Comparison of ENCODE assay signal across 9 cellular contexts in genomic region chr18:34729264-34729663, GRCh38. TPM values are rescaled to one million over a fixed set of nuclear protein-coding genes. Genes with fewer than 3 reads are reported as not detected.
DNase-seq lines count a peak whose midpoint lies in the region; ATAC-seq and TF ChIP-seq lines count a peak whose summit lies in the region.
"Had no signal": no experiment of that assay in that cellular context is flagged by ENCODE, and none has a peak within 500 bp of the region (broad histone marks: within the 10 kb centered on the region; RNA-seq: fewer than 3 reads in every experiment).

No MANE protein-coding gene starts in this region.

- H3K4me3 Mint-ChIP-seq in activated CD4-positive, alpha-beta T cell treated with anti-CD3 and anti-CD28 coated beads, Interleukin-2, amount 10 ng/mL, durations not matched to agents 24 days and 14 days, result no peak overlapping the region
- H3K4me3 Mint-ChIP-seq: activated T-cell treated with anti-CD3 and anti-CD28 coated beads, Interleukin-2, amount 50 U/mL, for 4 hours had no signal

- intact Hi-C loops in activated CD4-positive, alpha-beta T cell treated with anti-CD3 and anti-CD28 coated beads, Interleukin-2, amount 10 ng/mL, durations not matched to agents 24 days and 14 days (cut with micrococcal nuclease), result no loop called here

- H3K36me3 Mint-ChIP-seq in activated CD4-positive, alpha-beta T cell treated with anti-CD3 and anti-CD28 coated beads, Interleukin-2, amount 10 ng/mL, durations not matched to agents 24 days and 14 days (ENCODE audit: low read depth), result no peaks in the 10 kb centered on the region

- peaks cover 3% of the 10 kb centered on the region for H3K9me3 Mint-ChIP-seq in activated CD4-positive, alpha-beta T cell treated with anti-CD3 and anti-CD28 coated beads, Interleukin-2, amount 10 ng/mL, durations not matched to agents 24 days and 14 days
- H3K9me3 Mint-ChIP-seq: activated T-cell treated with anti-CD3 and anti-CD28 coated beads, Interleukin-2, amount 50 U/mL, for 4 hours had no signal

- H3K27ac ChIP-seq in WERI-Rb-1, result no peak overlapping the region

- H3K4me3 ChIP-seq in WERI-Rb-1 (ENCODE audit: low read depth, low read length), result no peak overlapping the region

- peak; percentile 65 for TF ChIP-seq CTCF in WERI-Rb-1 (IDR thresholded peaks at IDR 0.05; ENCODE audit: low read depth, low read length)

- H3K9me3 ChIP-seq in WERI-Rb-1 (ENCODE audit: severe bottlenecking), result no peaks in the 10 kb centered on the region

- no peaks in the 10 kb centered on the region for H3K27me3 ChIP-seq in WERI-Rb-1 (ENCODE audit: insufficient read depth, low read depth, severe bottlenecking)

- H3K4me1 Mint-ChIP-seq in activated CD4-positive, alpha-beta T cell treated with anti-CD3 and anti-CD28 coated beads, Interleukin-2, amount 10 ng/mL, durations not matched to agents 24 days and 14 days, result no peaks in the 10 kb centered on the region

- H3K27me3 Mint-ChIP-seq in activated CD4-positive, alpha-beta T cell treated with anti-CD3 and anti-CD28 coated beads, Interleukin-2, amount 10 ng/mL, durations not matched to agents 24 days and 14 days, result peaks cover 4% of the 10 kb centered on the region

- no peaks in the 10 kb centered on the region for H3K36me3 ChIP-seq in WERI-Rb-1

- DNase-seq in NCI-H748 (lab: John Stamatoyannopoulos, UW; ENCODE audit: unreplicated experiment), result peak; percentile 59
- no peak for DNase-seq in NCI-H748 treated with DMSO at 0.1 percent for 48 hours (lab: John Stamatoyannopoulos, UW)
- peak; percentile 10 for DNase-seq in WERI-Rb-1
- peak; percentile 49 for DNase-seq in iPS DF 4.7 (ENCODE audit: extremely low read depth, low spot score)
- no peak for DNase-seq in DMS114 treated with DMSO at 0.1 percent for 48 hours (lab: John Stamatoyannopoulos, UW; ENCODE audit: unreplicated experiment)
- DNase-seq in activated CD4-positive, alpha-beta T cell treated with anti-CD3 and anti-CD28 coated beads, Interleukin-2, amount 10 ng/mL, durations not matched to agents 24 days and 14 days, result no peak
- DNase-seq: activated T-cell treated with anti-CD3 and anti-CD28 coated beads, Interleukin-2, amount 50 U/mL, for 4 hours had no signal

- no peak overlapping the region for H3K27ac Mint-ChIP-seq in activated CD4-positive, alpha-beta T cell treated with anti-CD3 and anti-CD28 coated beads, Interleukin-2, amount 10 ng/mL, durations not matched to agents 24 days and 14 days

- ATAC-seq in HG03354 (IDR thresholded peaks at IDR 0.05; ENCODE audit: poor library complexity, severe bottlenecking, unreplicated experiment) (peak; percentile 77), GM21786 (IDR thresholded peaks at IDR 0.05; ENCODE audit: unreplicated experiment) (no peak)

RNA-seq across cellular contexts. Expression of gene DTNA, which starts 19.2 kb away (rescaled TPM):
- not detected in 2 replicates for total RNA-seq in activated CD4-positive, alpha-beta T cell treated with anti-CD3 and anti-CD28 coated beads, Interleukin-2, amount 10 ng/mL, durations not matched to agents 24 days and 14 days

Comparison
In these comparisons a context has a peak if more than half of its experiments do, and no peak if none do; other contexts are left out.
1. DNase-seq: peak in NCI-H748 (single experiment), WERI-Rb-1 (single experiment) and iPS DF 4.7 (single experiment); none in NCI-H748 treated with DMSO at 0.1 percent for 48 hours (single experiment), DMS114 treated with DMSO at 0.1 percent for 48 hours (single experiment) and activated CD4-positive, alpha-beta T cell treated with anti-CD3 and anti-CD28 coated beads, Interleukin-2, amount 10 ng/mL, durations not matched to agents 24 days and 14 days (single experiment).